8 cellular contexts compared by ENCODE assay signal in the genomic region with DNA sequence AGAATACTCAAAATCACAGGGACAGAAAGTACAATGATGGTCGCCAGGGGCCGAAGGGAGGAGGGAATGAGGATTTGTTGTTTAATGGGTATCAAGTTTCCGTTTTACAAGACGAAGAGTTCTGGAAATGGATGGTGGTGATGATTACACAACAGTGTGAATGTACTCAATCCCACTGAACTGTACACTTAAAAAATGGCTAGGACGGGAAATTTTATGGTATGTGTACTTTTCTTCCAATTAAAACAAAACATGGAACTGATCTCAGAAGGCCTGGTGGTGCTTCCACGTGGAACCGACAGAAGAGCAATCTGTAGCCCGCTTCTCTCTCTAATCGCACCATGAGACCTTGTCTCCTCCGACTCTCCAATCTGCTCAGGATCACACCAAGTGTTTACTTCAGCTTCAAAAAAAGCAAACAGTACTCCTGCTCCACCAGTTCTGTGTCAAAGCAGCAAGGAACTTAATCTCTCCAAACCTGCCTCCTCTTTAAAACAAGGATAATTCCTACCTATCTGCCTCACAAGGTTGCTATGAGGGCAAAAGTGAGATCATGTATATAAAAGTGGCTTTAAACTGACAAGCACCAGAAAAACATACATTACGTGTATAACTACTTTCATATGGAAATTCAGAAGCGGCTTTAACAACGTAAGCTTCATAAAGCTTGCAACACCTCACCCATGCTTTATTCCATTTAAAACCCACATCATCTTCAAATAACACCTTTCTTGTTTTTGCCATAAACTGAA. TPM values are rescaled to one million over a fixed set of nuclear protein-coding genes. Genes with fewer than 3 reads are reported as not detected.
DNase-seq lines count a peak whose midpoint lies in the region; ATAC-seq, FAIRE-seq and TF ChIP-seq lines count a peak whose summit lies in the region.

No MANE protein-coding gene starts in this region.

- no peaks in the 10 kb centered on the region for H3K27me3 ChIP-seq in small intestine (ENCODE audit: control insufficient read depth in 2 of 2, insufficient read depth in 2 of 2, low read length in 2 of 2)

- H3K27me3 Mint-ChIP-seq in activated B cell treated with CpG ODN at 0.5 μM for 24 hours (no peaks in the 10 kb centered on the region), glutamatergic neuron (ENCODE audit: unreplicated experiment) (peaks cover 9% of the 10 kb centered on the region)

- H3K36me3 Mint-ChIP-seq in activated B cell treated with CpG ODN at 0.5 μM for 24 hours (ENCODE audit: low read depth) (peaks cover 2% of the 10 kb centered on the region), glutamatergic neuron (ENCODE audit: unreplicated experiment) (no peaks in the 10 kb centered on the region)

- peak overlapping the region; percentile 20 to 100 for H3K27ac ChIP-seq in small intestine (ENCODE audit: low read depth in 1 of 2, low read length in 1 of 2)

- H3K4me1 ChIP-seq in small intestine (ENCODE audit: control insufficient read depth in 2 of 2, insufficient read depth in 1 of 2, low read depth in 1 of 2, low read length in 1 of 2): peaks cover 2 to 5% of the 10 kb centered on the region in 2 donors

- CTCF ChIA-PET in activated B cell treated with CpG ODN at 0.5 μM for 24 hours (lab: Charles Lee): interaction anchor here (1.2 kb wide), 1 partner anchor 116 kb away, joined by 3 read pairs; no protein-coding TSS in a partner anchor

- POLR2A ChIA-PET in activated B cell treated with CpG ODN at 0.5 μM for 24 hours (lab: Charles Lee): interaction anchor here (0.7 to 2.2 kb wide), 5 partner anchors 21 to 1793 kb away, joined by 3 to 10 read pairs (median 6); partner anchors contain the start of genes CDC26, DNAJC25, HSDL2 and PRPF4

- no peak for FAIRE-seq in small intestine (lab: Jason Lieb, UNC)

- H3K9me3 ChIP-seq in small intestine (ENCODE audit: control insufficient read depth, low read depth): no peaks in the 10 kb centered on the region

- TF ChIP-seq CTCF in activated B cell treated with CpG ODN at 0.5 μM for 24 hours (IDR thresholded peaks at IDR 0.05): no peak
- no peak for TF ChIP-seq CTCF in glutamatergic neuron (IDR thresholded peaks at IDR 0.05; ENCODE audit: partially characterized antibody, unreplicated experiment)

- no peaks in the 10 kb centered on the region for H3K36me3 ChIP-seq in small intestine (ENCODE audit: control insufficient read depth in 2 of 2, insufficient read depth in 2 of 2, low read length in 2 of 2)

- peak overlapping the region; percentile 94 to 98 for H3K4me3 ChIP-seq in small intestine (ENCODE audit: low read depth in 1 of 2, low read length in 2 of 2)

- H3K9me3 Mint-ChIP-seq in activated B cell treated with CpG ODN at 0.5 μM for 24 hours (no peaks in the 10 kb centered on the region), glutamatergic neuron (ENCODE audit: unreplicated experiment) (peaks cover 5% of the 10 kb centered on the region)

- in situ Hi-C loops in KBM-7 (cut with MboI; ENCODE audit: low pct_unique_long_range_greater_than_20kb, low sequenced_read_pairs): no loop called here

- WGBS in small intestine, 3 donors: 40 to 48% (median 43%) methylated on average over 13 of the region's 13 CpGs

- intact Hi-C loops in activated B cell treated with CpG ODN at 0.5 μM for 24 hours (cut with micrococcal nuclease): loop anchor here (2.0 to 10.0 kb wide), 6 partner anchors 183 to 1929 kb away; partner anchors contain the start of genes C9orf43, CDC26, GNG10 and KIAA1958

- H3K4me1 Mint-ChIP-seq in activated B cell treated with CpG ODN at 0.5 μM for 24 hours (peaks cover 32% of the 10 kb centered on the region), glutamatergic neuron (ENCODE audit: low read depth, unreplicated experiment) (peaks cover 8% of the 10 kb centered on the region)

- DNase-seq in DMS 273 (lab: John Stamatoyannopoulos, UW; ENCODE audit: unreplicated experiment): peak; percentile 80
- DNase-seq in KBM-7: peak; percentile 55
- no peak for DNase-seq in activated B cell treated with CpG ODN at 0.5 μM for 24 hours
- DNase-seq in glutamatergic neuron: no peak
- no peak for DNase-seq in small intestine
- DNase-seq in kidney glomerular epithelial cell (lab: John Stamatoyannopoulos, UW): no peak
- DNase-seq in A172 (ENCODE audit: low spot score): no peak

- ATAC-seq in activated B cell treated with CpG ODN at 0.5 μM for 24 hours (ENCODE audit: low read depth): no peak
- no peak for ATAC-seq in HG02981 (IDR thresholded peaks at IDR 0.05; ENCODE audit: unreplicated experiment)

- peak overlapping the region; percentile 88 for H3K4me3 Mint-ChIP-seq in activated B cell treated with CpG ODN at 0.5 μM for 24 hours
- peak overlapping the region; percentile 89 for H3K4me3 Mint-ChIP-seq in glutamatergic neuron (ENCODE audit: unreplicated experiment)

- H3K27ac Mint-ChIP-seq in activated B cell treated with CpG ODN at 0.5 μM for 24 hours: peak overlapping the region; percentile 80
- H3K27ac Mint-ChIP-seq in glutamatergic neuron (ENCODE audit: unreplicated experiment): peak overlapping the region; percentile 57

RNA-seq across cellular contexts. Expression of gene ECPAS, which starts 2.1 kb away (rescaled TPM):
- 74.2 and 81.9 TPM in 2 replicates for total RNA-seq in activated B cell treated with CpG ODN at 0.5 μM for 24 hours
- total RNA-seq in glutamatergic neuron (ENCODE audit: unreplicated experiment): 53.5 TPM
- 10 to 100 TPM; 24.0 to 27.0 (median 25.3) TPM for polyA plus RNA-seq in small intestine
- 45.3 and 49.9 TPM in 2 replicates for total RNA-seq in A172 (2014; rRNA removed; shearing (Covaris generic))

RNA-seq across cellular contexts. Expression of gene ZNF483, which starts 42.9 kb away (rescaled TPM):
- total RNA-seq in activated B cell treated with CpG ODN at 0.5 μM for 24 hours (1.4 and 2.7 TPM in 2 replicates), glutamatergic neuron (ENCODE audit: unreplicated experiment) (6.5 TPM)
- under 1 TPM in 1 of 3 donors, not detected in 2; 0.51 TPM for polyA plus RNA-seq in small intestine
- total RNA-seq in A172 (2014; rRNA removed; shearing (Covaris generic)): 0.53 and 0.77 TPM in 2 replicates

Comparison
In these comparisons a context has a peak if more than half of its experiments do, and no peak if none do; other contexts are left out.
1. DNase-seq: peak in DMS 273 (single experiment) and KBM-7 (single experiment); none in activated B cell treated with CpG ODN at 0.5 μM for 24 hours (single experiment), glutamatergic neuron (single experiment), small intestine (single experiment), kidney glomerular epithelial cell (single experiment) and A172 (single experiment).